8 cellular contexts compared by ENCODE assay signal in genomic region chr9:70257991-70258691, GRCh38. TPM values are rescaled to one million over a fixed set of nuclear protein-coding genes. Genes with fewer than 3 reads are reported as not detected.
DNase-seq lines count a peak whose midpoint lies in the region; ATAC-seq and TF ChIP-seq lines count a peak whose summit lies in the region.

No MANE protein-coding gene starts in this region.

- H3K9me2 ChIP-seq in GM23248 (ENCODE audit: insufficient read depth) (no peaks in the 10 kb centered on the region), SU-DHL-6 (replicated peaks; ENCODE audit: insufficient read depth, low read length) (no peaks in the 10 kb centered on the region)

- DNase-seq in activated CD4-positive, alpha-beta T cell treated with anti-CD3 and anti-CD28 coated beads for 36 hours: peak; percentile 61
- DNase-seq in activated CD4-positive, alpha-beta T cell treated with anti-CD3 and anti-CD28 coated beads for 1 hour: no peak
- peak; percentile 68 for DNase-seq in GM23248
- DNase-seq in KG1 (lab: John Stamatoyannopoulos, UW): peak; percentile 90
- DNase-seq in dorsolateral prefrontal cortex: peak in 3 of 10 donors; percentile 7 to 33 (median 16)
- DNase-seq in left lung: peak; percentile 84 to 89

- peaks cover 5% of the 10 kb centered on the region; the same call in 1 of the 2 replicates for H4K20me1 ChIP-seq in GM23248 (ENCODE audit: insufficient read depth)
- H4K20me1 ChIP-seq in SU-DHL-6 (ENCODE audit: low read depth, low read length): peaks cover 15% of the 10 kb centered on the region; the same call in 1 of the 2 replicates

- intact Hi-C loops in activated CD4-positive, alpha-beta T cell treated with anti-CD3 and anti-CD28 coated beads for 36 hours (cut with DNase I, micrococcal nuclease): loop anchor here (1.0 to 10.0 kb wide), 9 partner anchors 49 to 1654 kb away; partner anchors contain the start of genes ABHD17B (in 1 of the 2), APBA1 (in 1 of the 2), C9orf85 (in 1 of the 2) and CFAP95 (in 1 of the 2)
- intact Hi-C loops in dorsolateral prefrontal cortex (cut with DNase I) (loop anchor here (5.0 to 10.0 kb wide), 5 partner anchors 157 to 586 kb away; partner anchors contain the start of genes APBA1 (in 1 of the 2), KLF9 (in 1 of the 2) and PTAR1 (in 1 of the 2)), left lung (cut with DNase I) (no loop called here)

- H3K4me1 Mint-ChIP-seq in activated CD4-positive, alpha-beta T cell treated with anti-CD3 and anti-CD28 coated beads for 36 hours: peaks cover 54% of the 10 kb centered on the region
- H3K4me1 Mint-ChIP-seq in stimulated activated memory B cell treated with anti-CD40 and anti-IgM and Interleukin-4, amounts not matched to agents 10 μg/mL and 1 μg/mL and 100 μg/mL, for 72 hours: peaks cover 51% of the 10 kb centered on the region

- in situ Hi-C loops in GM23248 (cut with MboI): no loop called here

- peak overlapping the region; percentile 88 for H3K4me2 ChIP-seq in GM23248 (ENCODE audit: unreplicated experiment)
- peak overlapping the region; percentile 68 for H3K4me2 ChIP-seq in SU-DHL-6 (ENCODE audit: low read depth, low read length, poor library complexity, severe bottlenecking)

- H2AFZ ChIP-seq in GM23248 (peak overlapping the region; percentile 66), SU-DHL-6 (ENCODE audit: low read depth, low read length, severe bottlenecking) (peak overlapping the region; percentile 83)

- H3K4me1 ChIP-seq in GM23248 (ENCODE audit: insufficient read depth) (peaks cover 60% of the 10 kb centered on the region), left lung (peaks cover 25 to 55% of the 10 kb centered on the region in 2 donors)

- CTCF ChIA-PET in activated CD4-positive, alpha-beta T cell treated with anti-CD3 and anti-CD28 coated beads for 36 hours (lab: Charles Lee): interaction anchor here (1.0 kb wide), 1 partner anchor 344 kb away, joined by 5 read pairs; no protein-coding TSS in a partner anchor

- no peaks in the 10 kb centered on the region for H3K27me3 Mint-ChIP-seq in activated CD4-positive, alpha-beta T cell treated with anti-CD3 and anti-CD28 coated beads for 36 hours
- no peaks in the 10 kb centered on the region for H3K27me3 Mint-ChIP-seq in stimulated activated memory B cell treated with anti-CD40 and anti-IgM and Interleukin-4, amounts not matched to agents 10 μg/mL and 1 μg/mL and 100 μg/mL, for 72 hours

- H3K36me3 Mint-ChIP-seq in activated CD4-positive, alpha-beta T cell treated with anti-CD3 and anti-CD28 coated beads for 36 hours (ENCODE audit: low read depth): peaks cover 31% of the 10 kb centered on the region
- H3K36me3 Mint-ChIP-seq in stimulated activated memory B cell treated with anti-CD40 and anti-IgM and Interleukin-4, amounts not matched to agents 10 μg/mL and 1 μg/mL and 100 μg/mL, for 72 hours: peaks cover 43% of the 10 kb centered on the region

- H3K27ac ChIP-seq in GM23248 (peak overlapping the region; percentile 97), SU-DHL-6 (ENCODE audit: low read depth, low read length) (peak overlapping the region; percentile 5; the same call in 1 of the 2 replicates), dorsolateral prefrontal cortex (peak overlapping the region; percentile 27 to 97 (median 88)), left lung (peak overlapping the region; percentile 94 to 95)

- H3K9me3 ChIP-seq in GM23248 (ENCODE audit: low read depth) (no peaks in the 10 kb centered on the region), SU-DHL-6 (ENCODE audit: insufficient read depth, low read length) (no peaks in the 10 kb centered on the region), left lung (no peaks in the 10 kb centered on the region)

- peak; percentile 61 for ATAC-seq in activated CD4-positive, alpha-beta T cell treated with anti-CD3 and anti-CD28 coated beads for 36 hours
- ATAC-seq in left lung: peak; percentile 79
- ATAC-seq in stimulated activated memory B cell treated with anti-CD40 and anti-IgM and Interleukin-4, amounts not matched to agents 10 μg/mL and 1 μg/mL and 100 μg/mL, for 72 hours: peak; percentile 67

- H3K79me2 ChIP-seq in GM23248 (ENCODE audit: insufficient read depth) (peaks cover 60% of the 10 kb centered on the region), SU-DHL-6 (ENCODE audit: insufficient read depth, low read length) (peaks cover 42% of the 10 kb centered on the region)

- no peaks in the 10 kb centered on the region for H3K9me3 Mint-ChIP-seq in activated CD4-positive, alpha-beta T cell treated with anti-CD3 and anti-CD28 coated beads for 36 hours (ENCODE audit: low read depth)
- peaks cover 3% of the 10 kb centered on the region for H3K9me3 Mint-ChIP-seq in stimulated activated memory B cell treated with anti-CD40 and anti-IgM and Interleukin-4, amounts not matched to agents 10 μg/mL and 1 μg/mL and 100 μg/mL, for 72 hours

- peaks cover 20% of the 10 kb centered on the region for H3F3A ChIP-seq in GM23248 (ENCODE audit: insufficient read depth)
- no peaks in the 10 kb centered on the region; the same call in 1 of the 2 replicates for H3F3A ChIP-seq in SU-DHL-6 (ENCODE audit: insufficient read depth)

- no peaks in the 10 kb centered on the region for H3K27me3 ChIP-seq in GM23248 (replicated peaks; ENCODE audit: insufficient read depth)
- H3K27me3 ChIP-seq in SU-DHL-6 (ENCODE audit: low read length): no peaks in the 10 kb centered on the region
- no peaks in the 10 kb centered on the region for H3K27me3 ChIP-seq in dorsolateral prefrontal cortex
- H3K27me3 ChIP-seq in left lung: no peaks in the 10 kb centered on the region

- peak overlapping the region; percentile 89 for H3K4me3 Mint-ChIP-seq in activated CD4-positive, alpha-beta T cell treated with anti-CD3 and anti-CD28 coated beads for 36 hours
- H3K4me3 Mint-ChIP-seq in stimulated activated memory B cell treated with anti-CD40 and anti-IgM and Interleukin-4, amounts not matched to agents 10 μg/mL and 1 μg/mL and 100 μg/mL, for 72 hours: peak overlapping the region; percentile 89

- POLR2A ChIA-PET in activated CD4-positive, alpha-beta T cell treated with anti-CD3 and anti-CD28 coated beads for 36 hours (lab: Charles Lee): interaction anchor here (0.6 kb wide), 1 partner anchor 751 kb away, joined by 3 read pairs; no protein-coding TSS in a partner anchor

- 5% methylated on average over 26 to 27 of the region's 27 CpGs for WGBS in GM23248 (ENCODE audit: low coverage in 1 of 2, low lambda C conversion rate in 2 of 2, missing lambda C conversion rate in 2 of 2), 2 experiments

- H3K36me3 ChIP-seq in GM23248 (ENCODE audit: low read depth): peaks cover 18% of the 10 kb centered on the region; the same call in 1 of the 2 replicates
- peaks cover 16% of the 10 kb centered on the region; the same call in 1 of the 2 replicates for H3K36me3 ChIP-seq in SU-DHL-6 (ENCODE audit: low read length)
- peaks cover 0 to 10% of the 10 kb centered on the region in 2 donors for H3K36me3 ChIP-seq in left lung

- no peak for TF ChIP-seq CTCF in SU-DHL-6 (IDR thresholded peaks at IDR 0.05; ENCODE audit: insufficient read depth, low read length, poor library complexity, severe bottlenecking)
- TF ChIP-seq CTCF in dorsolateral prefrontal cortex (IDR thresholded peaks at IDR 0.05 in 54 of 56, conservative IDR thresholded peaks at IDR 0.05 in 2 of 56; ENCODE audit: low read depth in 1 of 56, partially characterized antibody in 56 of 56): no peak
- TF ChIP-seq CTCF in left lung (IDR thresholded peaks at IDR 0.05): no peak

- peak overlapping the region; percentile 96 for H3K27ac Mint-ChIP-seq in activated CD4-positive, alpha-beta T cell treated with anti-CD3 and anti-CD28 coated beads for 36 hours
- H3K27ac Mint-ChIP-seq in stimulated activated memory B cell treated with anti-CD40 and anti-IgM and Interleukin-4, amounts not matched to agents 10 μg/mL and 1 μg/mL and 100 μg/mL, for 72 hours: peak overlapping the region; percentile 92

- H3K9ac ChIP-seq in GM23248: peak overlapping the region; percentile 94
- peak overlapping the region; percentile 88 for H3K9ac ChIP-seq in SU-DHL-6 (ENCODE audit: low read length)

- H3K4me3 ChIP-seq in GM23248 (peak overlapping the region; percentile 92), SU-DHL-6 (ENCODE audit: insufficient read depth, low read length, poor library complexity, severe bottlenecking) (peak overlapping the region; percentile 76), dorsolateral prefrontal cortex (peak overlapping the region; percentile 64 to 99 (median 92)), left lung (peak overlapping the region; percentile 66 to 67)

RNA-seq across cellular contexts. Expression of gene SMC5, which starts 0.6 kb away (rescaled TPM):
- 10 to 100 TPM; 39.0 to 43.0 TPM for total RNA-seq in activated CD4-positive, alpha-beta T cell treated with anti-CD3 and anti-CD28 coated beads for 36 hours
- 12.5 and 16.4 TPM in 2 replicates for total RNA-seq in GM23248 (2014; rRNA removed; shearing (Covaris generic))
- 14.9 and 15.1 TPM in 2 replicates for polyA plus RNA-seq in GM23248 (2016; fragmentation: Nextera tagmentation; extraction: Ambion mirVana)
- 10 to 100 TPM; 12.0 to 37.3 (median 21.9) TPM for total RNA-seq in dorsolateral prefrontal cortex
- 10 to 100 TPM; 25.5 to 28.7 TPM for total RNA-seq in left lung

Comparison
In these comparisons a context has a peak if more than half of its experiments do, and no peak if none do; other contexts are left out.
1. H3K27ac ChIP-seq: peak in every context shown above with its lines; median percentile 97 in GM23248; 94 in left lung; 88 in dorsolateral prefrontal cortex; 5 in SU-DHL-6.
2. intact Hi-C loops: an anchor here in activated CD4-positive, alpha-beta T cell treated with anti-CD3 and anti-CD28 coated beads for 36 hours (1.0 to 10.0 kb wide) and dorsolateral prefrontal cortex (5.0 to 10.0 kb wide); none called in left lung.